ENCODE assay signal across 27 cellular contexts in genomic region chr4:11625206-11625605, GRCh38.
DNase-seq lines count a peak whose midpoint lies in the region; ATAC-seq and TF ChIP-seq lines count a peak whose summit lies in the region.
"Had no signal": no experiment of that assay in that cellular context is flagged by ENCODE, and none has a peak within 500 bp of the region (broad histone marks: within the 10 kb centered on the region; RNA-seq: fewer than 3 reads in every experiment).

No MANE protein-coding gene starts in this region.

- no peak overlapping the region for H3K4me3 ChIP-seq in mammary epithelial cell (replicated peaks in 1 of 3; ENCODE audit: insufficient read depth in 1 of 3, low read depth in 2 of 3, low read length in 3 of 3)
- H3K4me3 ChIP-seq in esophagus (ENCODE audit: low read depth in 1 of 2, low read length in 2 of 2) = no peak overlapping the region
- no peak overlapping the region for H3K4me3 ChIP-seq in right cardiac atrium (ENCODE audit: low read length)
- no peak overlapping the region for H3K4me3 ChIP-seq in aorta (ENCODE audit: low read length in 2 of 2)
- no peak overlapping the region for H3K4me3 ChIP-seq in colonic mucosa
- H3K4me3 ChIP-seq: esophagus muscularis mucosa, thoracic aorta, uterus had no signal

- no peaks in the 10 kb centered on the region for H3K79me2 ChIP-seq in mammary epithelial cell (ENCODE audit: insufficient read depth, low read length)

- H3K4me1 ChIP-seq in mammary epithelial cell (ENCODE audit: insufficient read depth, low read length) (peaks cover 66% of the 10 kb centered on the region), esophagus (ENCODE audit: control insufficient read depth in 2 of 2, insufficient read depth in 2 of 2, low read length in 1 of 2) (peaks cover 0 to 4% of the 10 kb centered on the region in 2 donors), right cardiac atrium (ENCODE audit: control insufficient read depth, insufficient read depth, low read length) (peaks cover 5% of the 10 kb centered on the region), aorta (ENCODE audit: control insufficient read depth in 1 of 2, insufficient read depth in 2 of 2, low read length in 2 of 2) (no peaks in the 10 kb centered on the region), colonic mucosa (no peaks in the 10 kb centered on the region)
- H3K4me1 ChIP-seq: esophagus muscularis mucosa, uterus had no signal

- H3K27me3 ChIP-seq in mammary epithelial cell (ENCODE audit: insufficient read depth, low read length) = no peaks in the 10 kb centered on the region
- H3K27me3 ChIP-seq in esophagus (ENCODE audit: control insufficient read depth in 1 of 2, insufficient read depth in 2 of 2, low read length in 2 of 2) = no peaks in the 10 kb centered on the region
- H3K27me3 ChIP-seq in right cardiac atrium (ENCODE audit: control insufficient read depth, insufficient read depth) = no peaks in the 10 kb centered on the region
- H3K27me3 ChIP-seq in aorta (ENCODE audit: control insufficient read depth in 1 of 2, insufficient read depth in 2 of 2, low read length in 1 of 2) = no peaks in the 10 kb centered on the region
- no peaks in the 10 kb centered on the region for H3K27me3 ChIP-seq in colonic mucosa
- H3K27me3 ChIP-seq: esophagus muscularis mucosa, uterus had no signal

- H3K9me3 Mint-ChIP-seq in MCF 10A (ENCODE audit: unreplicated experiment) = no peaks in the 10 kb centered on the region
- H3K9me3 Mint-ChIP-seq: activated B cell treated with CpG ODN at 0.5 μM for 24 hours; activated T-cell treated with anti-CD3 and anti-CD28 coated beads, Interleukin-2, amount 50 U/mL, for 72 hours; stimulated activated naive CD8-positive, alpha-beta T cell treated with anti-CD3 and anti-CD28 coated beads, Interleukin-15, Interleukin-2, amounts not matched to agents 100 ng/mL and 50 ng/mL, for 24 hours had no signal

- peak overlapping the region; percentile 91 for H3K27ac ChIP-seq in mammary epithelial cell (ENCODE audit: insufficient read depth, low read depth, low read length)
- H3K27ac ChIP-seq in esophagus (ENCODE audit: low read depth in 2 of 2, low read length in 1 of 2) = peak overlapping the region; percentile 44 to 62
- no peak overlapping the region for H3K27ac ChIP-seq in right cardiac atrium (ENCODE audit: low read length)
- no peak overlapping the region for H3K27ac ChIP-seq in aorta (ENCODE audit: low read depth in 1 of 2, low read length in 2 of 2)
- H3K27ac ChIP-seq in colonic mucosa = no peak overlapping the region
- H3K27ac ChIP-seq: KMS-11, thoracic aorta had no signal

- peak overlapping the region; percentile 54 for H3K4me2 ChIP-seq in mammary epithelial cell (ENCODE audit: insufficient read depth, low read depth, low read length)
- H3K4me2 ChIP-seq: KMS-11 had no signal

- H3K36me3 Mint-ChIP-seq in MCF 10A (ENCODE audit: insufficient read depth, unreplicated experiment) = no peaks in the 10 kb centered on the region
- H3K36me3 Mint-ChIP-seq: activated CD8-positive, alpha-beta memory T cell treated with anti-CD3 and anti-CD28 coated beads, Interleukin-2, amount 10 ng/mL, durations not matched to agents 7 days and 5 days had no signal

- CTCF ChIA-PET in mammary epithelial cell (lab: Charles Lee; ENCODE audit: low non-redundant PET) (no interaction called here), MCF 10A (lab: Yijun Ruan, JAX) (interaction anchor here (0.7 to 1.2 kb wide), 5 partner anchors 11 to 196 kb away, joined by 3 read pairs; partner anchors contain the start of gene HS3ST1)

- in situ Hi-C loops in mammary epithelial cell (cut with MboI; ENCODE audit: low sequenced_read_pairs in 2 of 2) = loop anchor here (10.0 kb wide), 3 partner anchors 80 to 190 kb away; no protein-coding TSS in a partner anchor

- H3K27ac Mint-ChIP-seq in MCF 10A (ENCODE audit: low read depth, unreplicated experiment) = no peak overlapping the region
- H3K27ac Mint-ChIP-seq: activated B cell treated with CpG ODN at 0.5 μM for 24 hours; activated CD8-positive, alpha-beta memory T cell treated with anti-CD3 and anti-CD28 coated beads, Interleukin-2, amount 10 ng/mL, durations not matched to agents 7 days and 5 days; activated T-cell treated with anti-CD3 and anti-CD28 coated beads, Interleukin-2, amount 50 U/mL, for 72 hours; progenitor cell of endocrine pancreas; stimulated activated naive CD8-positive, alpha-beta T cell treated with anti-CD3 and anti-CD28 coated beads, Interleukin-15, Interleukin-2, amounts not matched to agents 100 ng/mL and 50 ng/mL, for 24 hours had no signal

- peaks cover 38% of the 10 kb centered on the region for H3K4me1 Mint-ChIP-seq in MCF 10A (ENCODE audit: insufficient read depth, unreplicated experiment)
- H3K4me1 Mint-ChIP-seq: activated CD8-positive, alpha-beta memory T cell treated with anti-CD3 and anti-CD28 coated beads, Interleukin-2, amount 10 ng/mL, durations not matched to agents 7 days and 5 days had no signal

- TF ChIP-seq CTCF in mammary epithelial cell (conservative IDR thresholded peaks at IDR 0.05 in 1 of 2, IDR thresholded peaks at IDR 0.05 in 1 of 2; ENCODE audit: extremely low read depth in 1 of 2, insufficient read depth in 1 of 2, low read depth in 1 of 2, low read length in 2 of 2) = no peak
- TF ChIP-seq CTCF in MCF 10A (IDR thresholded peaks at IDR 0.05; ENCODE audit: unreplicated experiment) = no peak
- no peak for TF ChIP-seq CTCF in colonic mucosa (IDR thresholded peaks at IDR 0.05)

- POLR2A ChIA-PET in MCF 10A (lab: Yijun Ruan, JAX) = interaction anchor here (0.6 to 2.3 kb wide), 7 partner anchors 9 to 180 kb away, joined by 3 to 9 read pairs (median 6); no protein-coding TSS in a partner anchor

- dilution Hi-C loops in mammary epithelial cell (cut with HindIII; ENCODE audit: low sequenced_read_pairs) = no loop called here

- H2AFZ ChIP-seq in mammary epithelial cell (ENCODE audit: low read depth, low read length) = no peak overlapping the region

- H3K27me3 Mint-ChIP-seq in MCF 10A (ENCODE audit: insufficient read depth, unreplicated experiment) = no peaks in the 10 kb centered on the region
- H3K27me3 Mint-ChIP-seq: activated B cell treated with CpG ODN at 0.5 μM for 24 hours; stimulated activated naive CD8-positive, alpha-beta T cell treated with anti-CD3 and anti-CD28 coated beads, Interleukin-15, Interleukin-2, amounts not matched to agents 100 ng/mL and 50 ng/mL, for 24 hours had no signal

- WGBS in mammary epithelial cell (ENCODE audit: low coverage, missing lambda C conversion rate) = 99% methylated on average over 6 of the region's 7 CpGs
- 72 to 73% methylated on average over 7 of the region's 7 CpGs for WGBS in esophagus, 2 donors
- WGBS in right cardiac atrium = 60% methylated on average over 7 of the region's 7 CpGs
- 87 to 88% methylated on average over 7 of the region's 7 CpGs for WGBS in aorta, 2 donors

- H4K20me1 ChIP-seq in mammary epithelial cell (ENCODE audit: insufficient read depth, low read length) = no peaks in the 10 kb centered on the region

- H3K36me3 ChIP-seq in mammary epithelial cell (ENCODE audit: insufficient read depth, low read length) = no peaks in the 10 kb centered on the region
- H3K36me3 ChIP-seq in esophagus (ENCODE audit: control insufficient read depth in 2 of 2, insufficient read depth in 2 of 2, low read length in 1 of 2) = no peaks in the 10 kb centered on the region
- H3K36me3 ChIP-seq in aorta (ENCODE audit: control insufficient read depth in 1 of 2, insufficient read depth in 2 of 2, low read length in 1 of 2) = no peaks in the 10 kb centered on the region
- H3K36me3 ChIP-seq in colonic mucosa = no peaks in the 10 kb centered on the region
- H3K36me3 ChIP-seq: esophagus muscularis mucosa, thoracic aorta, uterus had no signal

- H3K9me3 ChIP-seq in mammary epithelial cell (replicated peaks; ENCODE audit: insufficient read depth, low read length) = no peaks in the 10 kb centered on the region
- no peaks in the 10 kb centered on the region for H3K9me3 ChIP-seq in esophagus (ENCODE audit: control insufficient read depth in 2 of 2, insufficient read depth in 1 of 2, low read depth in 1 of 2, low read length in 1 of 2)
- no peaks in the 10 kb centered on the region for H3K9me3 ChIP-seq in right cardiac atrium (ENCODE audit: control insufficient read depth, low read length)
- no peaks in the 10 kb centered on the region for H3K9me3 ChIP-seq in aorta (ENCODE audit: control insufficient read depth, low read length)
- H3K9me3 ChIP-seq in colonic mucosa = no peaks in the 10 kb centered on the region
- H3K9me3 ChIP-seq: esophagus muscularis mucosa, thoracic aorta, uterus had no signal

- ATAC-seq in right cardiac atrium = peak; percentile 67 to 85
- peak; percentile 60 for ATAC-seq in aorta (ENCODE audit: low FRiP score)
- ATAC-seq in GM21515 (IDR thresholded peaks at IDR 0.05; ENCODE audit: unreplicated experiment) = no peak
- ATAC-seq: activated CD8-positive, alpha-beta memory T cell treated with anti-CD3 and anti-CD28 coated beads, Interleukin-2, amount 10 ng/mL, durations not matched to agents 7 days and 5 days; activated T-cell treated with anti-CD3 and anti-CD28 coated beads, Interleukin-2, amount 50 U/mL, for 72 hours had no signal

- no TSS peak for BruUV-seq in mammary epithelial cell (replicated peaks; lab: Mats Ljungman, UMichigan)
- no TSS peak for BruUV-seq in MCF 10A (replicated peaks; lab: Mats Ljungman, UMichigan)

- H3K9ac ChIP-seq in mammary epithelial cell (ENCODE audit: insufficient read depth, low read length) = peak overlapping the region; percentile 59
- no peak overlapping the region for H3K9ac ChIP-seq in colonic mucosa (ENCODE audit: low read depth in 2 of 2, low read length in 2 of 2)
- H3K9ac ChIP-seq: KMS-11 had no signal

- DNase-seq in mammary epithelial cell (no peak), MCF 10A (ENCODE audit: unreplicated experiment) (no peak), right cardiac atrium (peak; percentile 24 to 69 (median 49)), aorta (no peak), colonic mucosa (no peak)
- no peak for DNase-seq in activated CD8-positive, alpha-beta memory T cell treated with anti-CD3 and anti-CD28 coated beads, Interleukin-2, amount 50 U/mL, for 48 hours
- DNase-seq: 8988T; activated B cell treated with CpG ODN at 0.5 μM for 24 hours; activated CD4-positive, alpha-beta T cell treated with anti-CD3 and anti-CD28 coated beads, Interleukin-2, amount 50 U/mL, for 1 hour; activated CD8-positive, alpha-beta memory T cell treated with anti-CD3 and anti-CD28 coated beads, Interleukin-2, amount 10 ng/mL, durations not matched to agents 7 days and 5 days; activated naive CD4-positive, alpha-beta T cell; activated T-cell treated with anti-CD3 and anti-CD28 coated beads, Interleukin-2, amount 50 U/mL, for 72 hours; effector CD8-positive, alpha-beta T cell; HCEC 1CT; NCI-H1417 treated with DMSO at 0.1 percent for 48 hours; NCI-H2107; SW 1271; T1000 had no signal

- intact Hi-C loops in mammary epithelial cell (cut with micrococcal nuclease) = loop anchor here (2.0 kb wide), 1 partner anchor 128 kb away; no protein-coding TSS in a partner anchor
- intact Hi-C loops in MCF 10A (cut with micrococcal nuclease) = no loop called here
- intact Hi-C loops in right cardiac atrium (cut with DNase I) = no loop called here
- intact Hi-C loops in aorta (cut with DNase I) = no loop called here
- intact Hi-C loops in colonic mucosa (cut with DNase I) = loop anchor here (10.0 kb wide), 3 partner anchors 120 to 1040 kb away; partner anchors contain the start of gene HS3ST1

- no peak overlapping the region for H3K4me3 Mint-ChIP-seq in MCF 10A (ENCODE audit: unreplicated experiment)
- H3K4me3 Mint-ChIP-seq: activated B cell treated with CpG ODN at 0.5 μM for 24 hours; activated CD8-positive, alpha-beta memory T cell treated with anti-CD3 and anti-CD28 coated beads, Interleukin-2, amount 10 ng/mL, durations not matched to agents 7 days and 5 days; activated T-cell treated with anti-CD3 and anti-CD28 coated beads, Interleukin-2, amount 50 U/mL, for 72 hours; neural crest cell; stimulated activated naive CD8-positive, alpha-beta T cell treated with anti-CD3 and anti-CD28 coated beads, Interleukin-15, Interleukin-2, amounts not matched to agents 100 ng/mL and 50 ng/mL, for 24 hours had no signal

Comparison
In these comparisons a context has a peak if more than half of its experiments do, and no peak if none do; other contexts are left out.
1. intact Hi-C loops: an anchor here in mammary epithelial cell (2.0 kb wide) and colonic mucosa (10.0 kb wide); none called in MCF 10A, right cardiac atrium and aorta.
2. DNase-seq: peak in right cardiac atrium (3 of 3); none in mammary epithelial cell (single experiment), MCF 10A (single experiment), aorta (0 of 2), activated CD8-positive, alpha-beta memory T cell treated with anti-CD3 and anti-CD28 coated beads, Interleukin-2, amount 50 U/mL, for 48 hours (single experiment) and colonic mucosa (single experiment).
3. H3K27ac ChIP-seq: peak in mammary epithelial cell (single experiment) and esophagus (2 of 2); none in right cardiac atrium (single experiment), aorta (0 of 2) and colonic mucosa (single experiment).